In the genomic region with DNA sequence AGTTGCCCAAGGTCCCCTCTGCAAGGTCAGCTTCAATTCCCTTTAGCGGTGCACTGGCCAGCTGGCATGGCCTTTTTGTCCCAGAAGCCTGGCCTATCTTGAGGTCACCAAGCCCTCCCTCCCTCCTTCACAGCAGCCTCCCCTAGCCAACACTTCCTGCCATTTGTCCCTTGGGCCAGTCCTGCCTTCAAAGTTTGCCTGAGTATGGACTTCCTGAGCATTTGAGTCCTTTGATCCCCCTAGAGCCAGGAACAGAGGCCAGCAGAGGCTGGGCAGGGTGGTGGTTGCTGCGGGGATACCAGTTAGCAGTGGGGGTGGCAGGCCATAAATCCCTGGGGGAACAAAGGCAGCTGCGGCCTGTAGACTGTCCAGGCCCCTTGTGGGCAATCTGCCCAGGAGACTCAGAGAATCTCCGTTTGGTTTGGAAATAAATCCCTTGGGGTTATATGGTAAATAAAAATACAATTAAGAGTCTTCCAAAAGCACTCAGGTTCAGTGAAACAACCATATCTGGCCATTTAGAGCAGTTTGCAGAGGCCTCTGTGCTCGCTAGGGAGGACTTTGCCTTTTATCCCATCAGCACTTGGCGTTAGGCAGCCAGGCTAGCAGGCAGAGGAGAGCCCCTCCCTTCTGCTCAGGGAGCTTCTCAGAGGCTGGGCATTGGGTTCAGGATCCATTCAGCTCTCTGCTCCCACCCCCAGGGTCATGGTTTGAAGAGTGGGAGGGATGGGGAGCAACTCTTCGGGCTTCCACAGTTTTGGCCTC, we compare ENCODE assay signal across 1 cellular context.
TF ChIP-seq lines count a peak whose summit lies in the region.

No MANE protein-coding gene starts in this region.

TF ChIP-seq in HepG2, 621 proteins besides CTCF, POLR2A, EP300 and RAD21 (continued from another document and continues in another):
- TF ChIP-seq, protein P1, sequence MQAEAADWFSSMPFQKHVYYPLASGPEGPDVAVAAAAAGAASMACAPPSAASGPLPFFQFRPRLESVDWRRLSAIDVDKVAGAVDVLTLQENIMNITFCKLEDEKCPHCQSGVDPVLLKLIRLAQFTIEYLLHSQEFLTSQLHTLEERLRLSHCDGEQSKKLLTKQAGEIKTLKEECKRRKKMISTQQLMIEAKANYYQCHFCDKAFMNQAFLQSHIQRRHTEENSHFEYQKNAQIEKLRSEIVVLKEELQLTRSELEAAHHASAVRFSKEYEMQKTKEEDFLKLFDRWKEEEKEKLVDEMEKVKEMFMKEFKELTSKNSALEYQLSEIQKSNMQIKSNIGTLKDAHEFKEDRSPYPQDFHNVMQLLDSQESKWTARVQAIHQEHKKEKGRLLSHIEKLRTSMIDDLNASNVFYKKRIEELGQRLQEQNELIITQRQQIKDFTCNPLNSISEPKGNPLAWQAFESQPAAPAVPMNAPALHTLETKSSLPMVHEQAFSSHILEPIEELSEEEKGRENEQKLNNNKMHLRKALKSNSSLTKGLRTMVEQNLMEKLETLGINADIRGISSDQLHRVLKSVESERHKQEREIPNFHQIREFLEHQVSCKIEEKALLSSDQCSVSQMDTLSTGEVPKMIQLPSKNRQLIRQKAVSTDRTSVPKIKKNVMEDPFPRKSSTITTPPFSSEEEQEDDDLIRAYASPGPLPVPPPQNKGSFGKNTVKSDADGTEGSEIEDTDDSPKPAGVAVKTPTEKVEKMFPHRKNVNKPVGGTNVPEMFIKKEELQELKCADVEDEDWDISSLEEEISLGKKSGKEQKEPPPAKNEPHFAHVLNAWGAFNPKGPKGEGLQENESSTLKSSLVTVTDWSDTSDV (CRISPR knock-in tag; IDR thresholded peaks at IDR 0.05): no peak
- TF ChIP-seq HIVEP1 (CRISPR knock-in tag; IDR thresholded peaks at IDR 0.05) (no peak), CHD4 (IDR thresholded peaks at IDR 0.05; ENCODE audit: borderline replicate concordance, low read length) (no peak), ZBTB7B (CRISPR knock-in tag; IDR thresholded peaks at IDR 0.05) (no peak), HES4 (CRISPR knock-in tag; IDR thresholded peaks at IDR 0.05; ENCODE audit: borderline replicate concordance) (no peak), TBP (CRISPR knock-in tag; IDR thresholded peaks at IDR 0.05) (no peak), ASH2L (IDR thresholded peaks at IDR 0.05; ENCODE audit: insufficient read length, low read depth, low read length) (peak; percentile 24), DPF2 (CRISPR knock-in tag; IDR thresholded peaks at IDR 0.05; ENCODE audit: borderline replicate concordance, low read depth) (no peak), ARNTL (CRISPR knock-in tag; IDR thresholded peaks at IDR 0.05) (no peak), GLI4 (CRISPR knock-in tag; IDR thresholded peaks at IDR 0.05; ENCODE audit: borderline replicate concordance) (no peak), ZNF264 (CRISPR knock-in tag; IDR thresholded peaks at IDR 0.05) (no peak), HOXA7 (CRISPR knock-in tag; IDR thresholded peaks at IDR 0.05) (no peak), ZNF839 (CRISPR knock-in tag; IDR thresholded peaks at IDR 0.05; ENCODE audit: borderline replicate concordance) (no peak), FOXM1 (CRISPR knock-in tag; IDR thresholded peaks at IDR 0.05) (no peak), SRF (IDR thresholded peaks at IDR 0.05; ENCODE audit: low read depth, low read length) (no peak), NFRKB (IDR thresholded peaks at IDR 0.05) (no peak), RFXANK (CRISPR knock-in tag; IDR thresholded peaks at IDR 0.05) (no peak), ZFP36L1 (CRISPR knock-in tag; IDR thresholded peaks at IDR 0.05) (no peak), ZSCAN20 (CRISPR knock-in tag; IDR thresholded peaks at IDR 0.05; ENCODE audit: borderline replicate concordance) (no peak)
- TF ChIP-seq, protein P2, sequence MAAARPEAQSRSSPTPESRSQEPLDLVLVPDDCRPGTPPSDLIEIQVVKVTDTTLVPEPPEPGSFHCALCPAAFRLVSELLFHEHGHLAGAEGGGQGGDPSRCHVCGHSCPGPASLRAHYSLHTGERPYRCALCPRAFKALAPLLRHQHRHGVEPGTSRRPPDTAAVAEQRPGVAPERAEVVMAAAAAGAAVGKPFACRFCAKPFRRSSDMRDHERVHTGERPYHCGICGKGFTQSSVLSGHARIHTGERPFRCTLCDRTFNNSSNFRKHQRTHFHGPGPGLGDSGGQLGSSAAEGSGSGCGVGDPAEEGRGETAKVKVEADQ (CRISPR knock-in tag; IDR thresholded peaks at IDR 0.05; ENCODE audit: borderline replicate concordance): no peak
- TF ChIP-seq, protein P3, sequence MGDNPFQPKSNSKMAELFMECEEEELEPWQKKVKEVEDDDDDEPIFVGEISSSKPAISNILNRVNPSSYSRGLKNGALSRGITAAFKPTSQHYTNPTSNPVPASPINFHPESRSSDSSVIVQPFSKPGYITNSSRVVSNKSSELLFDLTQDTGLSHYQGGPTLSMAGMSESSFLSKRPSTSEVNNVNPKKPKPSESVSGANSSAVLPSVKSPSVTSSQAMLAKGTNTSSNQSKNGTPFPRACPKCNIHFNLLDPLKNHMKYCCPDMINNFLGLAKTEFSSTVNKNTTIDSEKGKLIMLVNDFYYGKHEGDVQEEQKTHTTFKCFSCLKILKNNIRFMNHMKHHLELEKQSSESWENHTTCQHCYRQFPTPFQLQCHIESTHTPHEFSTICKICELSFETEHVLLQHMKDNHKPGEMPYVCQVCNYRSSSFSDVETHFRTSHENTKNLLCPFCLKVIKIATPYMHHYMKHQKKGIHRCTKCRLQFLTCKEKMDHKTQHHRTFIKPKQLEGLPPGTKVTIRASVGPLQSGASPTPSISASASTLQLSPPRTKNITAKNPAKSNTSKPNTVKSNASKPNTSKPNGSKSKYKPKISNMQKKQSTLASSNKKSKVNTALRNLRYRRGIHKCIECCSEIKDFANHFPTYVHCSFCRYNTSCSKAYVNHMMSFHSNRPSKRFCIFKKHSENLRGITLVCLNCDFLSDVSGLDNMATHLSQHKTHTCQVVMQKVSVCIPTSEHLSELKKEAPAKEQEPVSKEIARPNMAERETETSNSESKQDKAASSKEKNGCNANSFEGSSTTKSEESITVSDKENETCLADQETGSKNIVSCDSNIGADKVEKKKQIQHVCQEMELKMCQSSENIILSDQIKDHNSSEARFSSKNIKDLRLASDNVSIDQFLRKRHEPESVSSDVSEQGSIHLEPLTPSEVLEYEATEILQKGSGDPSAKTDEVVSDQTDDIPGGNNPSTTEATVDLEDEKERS (CRISPR knock-in tag; IDR thresholded peaks at IDR 0.05): no peak
- TF ChIP-seq, protein P4, sequence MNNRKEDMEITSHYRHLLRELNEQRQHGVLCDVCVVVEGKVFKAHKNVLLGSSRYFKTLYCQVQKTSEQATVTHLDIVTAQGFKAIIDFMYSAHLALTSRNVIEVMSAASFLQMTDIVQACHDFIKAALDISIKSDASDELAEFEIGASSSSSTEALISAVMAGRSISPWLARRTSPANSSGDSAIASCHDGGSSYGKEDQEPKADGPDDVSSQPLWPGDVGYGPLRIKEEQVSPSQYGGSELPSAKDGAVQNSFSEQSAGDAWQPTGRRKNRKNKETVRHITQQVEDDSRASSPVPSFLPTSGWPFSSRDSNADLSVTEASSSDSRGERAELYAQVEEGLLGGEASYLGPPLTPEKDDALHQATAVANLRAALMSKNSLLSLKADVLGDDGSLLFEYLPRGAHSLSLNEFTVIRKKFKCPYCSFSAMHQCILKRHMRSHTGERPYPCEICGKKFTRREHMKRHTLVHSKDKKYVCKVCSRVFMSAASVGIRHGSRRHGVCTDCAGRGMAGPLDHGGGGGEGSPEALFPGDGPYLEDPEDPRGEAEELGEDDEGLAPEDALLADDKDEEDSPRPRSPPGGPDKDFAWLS (CRISPR knock-in tag; IDR thresholded peaks at IDR 0.05; ENCODE audit: borderline replicate concordance): no peak
- TF ChIP-seq, protein P5, sequence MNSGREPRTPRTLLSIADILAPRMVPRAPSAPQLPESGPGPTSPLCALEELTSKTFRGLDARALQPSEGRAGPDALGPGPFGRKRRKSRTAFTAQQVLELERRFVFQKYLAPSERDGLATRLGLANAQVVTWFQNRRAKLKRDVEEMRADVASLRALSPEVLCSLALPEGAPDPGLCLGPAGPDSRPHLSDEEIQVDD (CRISPR knock-in tag; IDR thresholded peaks at IDR 0.05; ENCODE audit: borderline replicate concordance): no peak
- TF ChIP-seq, protein P6, sequence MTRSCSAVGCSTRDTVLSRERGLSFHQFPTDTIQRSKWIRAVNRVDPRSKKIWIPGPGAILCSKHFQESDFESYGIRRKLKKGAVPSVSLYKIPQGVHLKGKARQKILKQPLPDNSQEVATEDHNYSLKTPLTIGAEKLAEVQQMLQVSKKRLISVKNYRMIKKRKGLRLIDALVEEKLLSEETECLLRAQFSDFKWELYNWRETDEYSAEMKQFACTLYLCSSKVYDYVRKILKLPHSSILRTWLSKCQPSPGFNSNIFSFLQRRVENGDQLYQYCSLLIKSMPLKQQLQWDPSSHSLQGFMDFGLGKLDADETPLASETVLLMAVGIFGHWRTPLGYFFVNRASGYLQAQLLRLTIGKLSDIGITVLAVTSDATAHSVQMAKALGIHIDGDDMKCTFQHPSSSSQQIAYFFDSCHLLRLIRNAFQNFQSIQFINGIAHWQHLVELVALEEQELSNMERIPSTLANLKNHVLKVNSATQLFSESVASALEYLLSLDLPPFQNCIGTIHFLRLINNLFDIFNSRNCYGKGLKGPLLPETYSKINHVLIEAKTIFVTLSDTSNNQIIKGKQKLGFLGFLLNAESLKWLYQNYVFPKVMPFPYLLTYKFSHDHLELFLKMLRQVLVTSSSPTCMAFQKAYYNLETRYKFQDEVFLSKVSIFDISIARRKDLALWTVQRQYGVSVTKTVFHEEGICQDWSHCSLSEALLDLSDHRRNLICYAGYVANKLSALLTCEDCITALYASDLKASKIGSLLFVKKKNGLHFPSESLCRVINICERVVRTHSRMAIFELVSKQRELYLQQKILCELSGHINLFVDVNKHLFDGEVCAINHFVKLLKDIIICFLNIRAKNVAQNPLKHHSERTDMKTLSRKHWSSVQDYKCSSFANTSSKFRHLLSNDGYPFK (CRISPR knock-in tag; IDR thresholded peaks at IDR 0.05; ENCODE audit: borderline replicate concordance): peak; percentile 69; the same call in 1 of the 2 replicates
- TF ChIP-seq, protein P7, sequence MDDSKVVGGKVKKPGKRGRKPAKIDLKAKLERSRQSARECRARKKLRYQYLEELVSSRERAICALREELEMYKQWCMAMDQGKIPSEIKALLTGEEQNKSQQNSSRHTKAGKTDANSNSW (CRISPR knock-in tag; IDR thresholded peaks at IDR 0.05; ENCODE audit: borderline replicate concordance): no peak
- TF ChIP-seq, protein P8, sequence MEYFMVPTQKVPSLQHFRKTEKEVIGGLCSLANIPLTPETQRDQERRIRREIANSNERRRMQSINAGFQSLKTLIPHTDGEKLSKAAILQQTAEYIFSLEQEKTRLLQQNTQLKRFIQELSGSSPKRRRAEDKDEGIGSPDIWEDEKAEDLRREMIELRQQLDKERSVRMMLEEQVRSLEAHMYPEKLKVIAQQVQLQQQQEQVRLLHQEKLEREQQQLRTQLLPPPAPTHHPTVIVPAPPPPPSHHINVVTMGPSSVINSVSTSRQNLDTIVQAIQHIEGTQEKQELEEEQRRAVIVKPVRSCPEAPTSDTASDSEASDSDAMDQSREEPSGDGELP (IDR thresholded peaks at IDR 0.05; ENCODE audit: borderline replicate concordance, low read depth): no peak
- TF ChIP-seq, protein P9, sequence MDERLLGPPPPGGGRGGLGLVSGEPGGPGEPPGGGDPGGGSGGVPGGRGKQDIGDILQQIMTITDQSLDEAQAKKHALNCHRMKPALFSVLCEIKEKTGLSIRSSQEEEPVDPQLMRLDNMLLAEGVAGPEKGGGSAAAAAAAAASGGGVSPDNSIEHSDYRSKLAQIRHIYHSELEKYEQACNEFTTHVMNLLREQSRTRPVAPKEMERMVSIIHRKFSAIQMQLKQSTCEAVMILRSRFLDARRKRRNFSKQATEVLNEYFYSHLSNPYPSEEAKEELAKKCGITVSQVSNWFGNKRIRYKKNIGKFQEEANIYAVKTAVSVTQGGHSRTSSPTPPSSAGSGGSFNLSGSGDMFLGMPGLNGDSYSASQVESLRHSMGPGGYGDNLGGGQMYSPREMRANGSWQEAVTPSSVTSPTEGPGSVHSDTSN (CRISPR knock-in tag; IDR thresholded peaks at IDR 0.05): no peak
- TF ChIP-seq, protein P10, sequence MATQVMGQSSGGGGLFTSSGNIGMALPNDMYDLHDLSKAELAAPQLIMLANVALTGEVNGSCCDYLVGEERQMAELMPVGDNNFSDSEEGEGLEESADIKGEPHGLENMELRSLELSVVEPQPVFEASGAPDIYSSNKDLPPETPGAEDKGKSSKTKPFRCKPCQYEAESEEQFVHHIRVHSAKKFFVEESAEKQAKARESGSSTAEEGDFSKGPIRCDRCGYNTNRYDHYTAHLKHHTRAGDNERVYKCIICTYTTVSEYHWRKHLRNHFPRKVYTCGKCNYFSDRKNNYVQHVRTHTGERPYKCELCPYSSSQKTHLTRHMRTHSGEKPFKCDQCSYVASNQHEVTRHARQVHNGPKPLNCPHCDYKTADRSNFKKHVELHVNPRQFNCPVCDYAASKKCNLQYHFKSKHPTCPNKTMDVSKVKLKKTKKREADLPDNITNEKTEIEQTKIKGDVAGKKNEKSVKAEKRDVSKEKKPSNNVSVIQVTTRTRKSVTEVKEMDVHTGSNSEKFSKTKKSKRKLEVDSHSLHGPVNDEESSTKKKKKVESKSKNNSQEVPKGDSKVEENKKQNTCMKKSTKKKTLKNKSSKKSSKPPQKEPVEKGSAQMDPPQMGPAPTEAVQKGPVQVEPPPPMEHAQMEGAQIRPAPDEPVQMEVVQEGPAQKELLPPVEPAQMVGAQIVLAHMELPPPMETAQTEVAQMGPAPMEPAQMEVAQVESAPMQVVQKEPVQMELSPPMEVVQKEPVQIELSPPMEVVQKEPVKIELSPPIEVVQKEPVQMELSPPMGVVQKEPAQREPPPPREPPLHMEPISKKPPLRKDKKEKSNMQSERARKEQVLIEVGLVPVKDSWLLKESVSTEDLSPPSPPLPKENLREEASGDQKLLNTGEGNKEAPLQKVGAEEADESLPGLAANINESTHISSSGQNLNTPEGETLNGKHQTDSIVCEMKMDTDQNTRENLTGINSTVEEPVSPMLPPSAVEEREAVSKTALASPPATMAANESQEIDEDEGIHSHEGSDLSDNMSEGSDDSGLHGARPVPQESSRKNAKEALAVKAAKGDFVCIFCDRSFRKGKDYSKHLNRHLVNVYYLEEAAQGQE (IDR thresholded peaks at IDR 0.05; ENCODE audit: borderline replicate concordance in 1 of 2, low read depth in 1 of 2, low read length in 2 of 2): no peak
- TF ChIP-seq, protein P11, sequence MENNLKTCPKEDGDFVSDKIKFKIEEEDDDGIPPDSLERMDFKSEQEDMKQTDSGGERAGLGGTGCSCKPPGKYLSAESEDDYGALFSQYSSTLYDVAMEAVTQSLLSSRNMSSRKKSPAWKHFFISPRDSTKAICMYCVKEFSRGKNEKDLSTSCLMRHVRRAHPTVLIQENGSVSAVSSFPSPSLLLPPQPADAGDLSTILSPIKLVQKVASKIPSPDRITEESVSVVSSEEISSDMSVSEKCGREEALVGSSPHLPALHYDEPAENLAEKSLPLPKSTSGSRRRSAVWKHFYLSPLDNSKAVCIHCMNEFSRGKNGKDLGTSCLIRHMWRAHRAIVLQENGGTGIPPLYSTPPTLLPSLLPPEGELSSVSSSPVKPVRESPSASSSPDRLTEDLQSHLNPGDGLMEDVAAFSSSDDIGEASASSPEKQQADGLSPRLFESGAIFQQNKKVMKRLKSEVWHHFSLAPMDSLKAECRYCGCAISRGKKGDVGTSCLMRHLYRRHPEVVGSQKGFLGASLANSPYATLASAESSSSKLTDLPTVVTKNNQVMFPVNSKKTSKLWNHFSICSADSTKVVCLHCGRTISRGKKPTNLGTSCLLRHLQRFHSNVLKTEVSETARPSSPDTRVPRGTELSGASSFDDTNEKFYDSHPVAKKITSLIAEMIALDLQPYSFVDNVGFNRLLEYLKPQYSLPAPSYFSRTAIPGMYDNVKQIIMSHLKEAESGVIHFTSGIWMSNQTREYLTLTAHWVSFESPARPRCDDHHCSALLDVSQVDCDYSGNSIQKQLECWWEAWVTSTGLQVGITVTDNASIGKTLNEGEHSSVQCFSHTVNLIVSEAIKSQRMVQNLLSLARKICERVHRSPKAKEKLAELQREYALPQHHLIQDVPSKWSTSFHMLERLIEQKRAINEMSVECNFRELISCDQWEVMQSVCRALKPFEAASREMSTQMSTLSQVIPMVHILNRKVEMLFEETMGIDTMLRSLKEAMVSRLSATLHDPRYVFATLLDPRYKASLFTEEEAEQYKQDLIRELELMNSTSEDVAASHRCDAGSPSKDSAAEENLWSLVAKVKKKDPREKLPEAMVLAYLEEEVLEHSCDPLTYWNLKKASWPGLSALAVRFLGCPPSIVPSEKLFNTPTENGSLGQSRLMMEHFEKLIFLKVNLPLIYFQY (CRISPR knock-in tag; IDR thresholded peaks at IDR 0.05; ENCODE audit: borderline replicate concordance): no peak
